Comparison of ENCODE assay signal across 16 cellular contexts in genomic region chr11:3042496-3043314, GRCh38. TPM values are rescaled to one million over a fixed set of nuclear protein-coding genes. Genes with fewer than 3 reads are reported as not detected.
DNase-seq lines count a peak whose midpoint lies in the region; ATAC-seq and TF ChIP-seq lines count a peak whose summit lies in the region.
"Had no signal": no experiment of that assay in that cellular context is flagged by ENCODE, and none has a peak within 500 bp of the region (broad histone marks: within the 10 kb centered on the region; RNA-seq: fewer than 3 reads in every experiment).

No MANE protein-coding gene starts in this region.

- WGBS in heart left ventricle, 4 donors: 68 to 69% (median 68%) methylated on average over 9 to 11 of the region's 11 CpGs

- H3K4me1 ChIP-seq in BLaER1 (peaks cover 17% of the 10 kb centered on the region), heart left ventricle (peaks cover 0 to 32% (median 26%) of the 10 kb centered on the region in 12 donors)

- DNase-seq in WTC11 (ENCODE audit: low spot score) (no peak), heart left ventricle (peak in 1 of 5 donors; percentile 36), sciatic nerve (ENCODE audit: low spot score) (no peak), HUDEP-2 (lab: John Stamatoyannopoulos, UW; ENCODE audit: unreplicated experiment in 76 of 76) (no peak), EL (no peak), HT-29 (ENCODE audit: low spot score) (no peak)
- DNase-seq: activated CD4-positive, alpha-beta T cell treated with anti-CD3 and anti-CD28 coated beads, Interleukin-2, amount 50 U/mL, for 4 hours; activated naive CD4-positive, alpha-beta T cell treated with anti-CD3 and anti-CD28 coated beads, Interleukin-2, amount 50 U/mL, for 16 hours; DMS79; effector CD8-positive, alpha-beta T cell; Karpas-422; NCI-H2081 treated with DMSO at 0.1 percent for 48 hours; T-helper 1 cell had no signal

- POLR2A ChIA-PET in WTC11 (lab: Charles Lee): interaction anchor here (1.2 kb wide), 1 partner anchor 20 kb away, joined by 3 read pairs; no protein-coding TSS in a partner anchor

- H3K9ac ChIP-seq in BLaER1: no peak overlapping the region

- ATAC-seq in WTC11 (no peak), heart left ventricle (peak; percentile 35 to 50 (median 42)), sciatic nerve (peak; percentile 67), GM21786 (IDR thresholded peaks at IDR 0.05; ENCODE audit: unreplicated experiment) (no peak)

- H3K27me3 Mint-ChIP-seq in WTC11 (ENCODE audit: low read depth): no peaks in the 10 kb centered on the region
- H3K27me3 Mint-ChIP-seq: progenitor cell of endocrine pancreas had no signal

- H3K36me3 Mint-ChIP-seq in WTC11: peaks cover 32% of the 10 kb centered on the region

- H3K4me2 ChIP-seq in BLaER1: no peak overlapping the region

- H3K4me3 ChIP-seq in BLaER1 (no peak overlapping the region), heart left ventricle (no peak overlapping the region)

- no peaks in the 10 kb centered on the region for H3K9me3 ChIP-seq in BLaER1
- H3K9me3 ChIP-seq in heart left ventricle: no peaks in the 10 kb centered on the region

- H3K27me3 ChIP-seq in BLaER1: no peaks in the 10 kb centered on the region
- H3K27me3 ChIP-seq in heart left ventricle: no peaks in the 10 kb centered on the region

- H3K27ac ChIP-seq in BLaER1 (0 out of 2 replicates have a peak overlapping the region, but pooled peaks have one; percentile 38), heart left ventricle (peak overlapping the region in 11 of 12 donors; percentile 39 to 81 (median 65))

- no peaks in the 10 kb centered on the region for H3K4me1 Mint-ChIP-seq in WTC11

- H3K27ac Mint-ChIP-seq in WTC11: peak overlapping the region; percentile 78; the same call in 1 of the 2 replicates

- CTCF ChIA-PET in WTC11 (lab: Charles Lee): no interaction called here

- peaks cover 96% of the 10 kb centered on the region for H3K36me3 ChIP-seq in BLaER1
- H3K36me3 ChIP-seq in heart left ventricle: peaks cover 0 to 84% (median 44%) of the 10 kb centered on the region in 9 donors

- no peak for TF ChIP-seq POLR2A in heart left ventricle (IDR thresholded peaks at IDR 0.05)

- TF ChIP-seq CTCF in WTC11 (IDR thresholded peaks at IDR 0.05): no peak
- no peak for TF ChIP-seq CTCF in heart left ventricle (IDR thresholded peaks at IDR 0.05)

- H3K4me3 Mint-ChIP-seq in WTC11: no peak overlapping the region

- no peaks in the 10 kb centered on the region for H3K9me3 Mint-ChIP-seq in WTC11

- intact Hi-C loops in heart left ventricle (cut with DNase I): loop anchor here in 1 of 10 donors (5.0 kb wide), 1 partner anchor 175 kb away; the partner anchor contains the start of gene MRGPRG
- intact Hi-C loops in sciatic nerve (cut with DNase I): no loop called here

- H4K20me1 ChIP-seq in BLaER1: peaks cover 97% of the 10 kb centered on the region

TF ChIP-seq in WTC11, 78 proteins besides CTCF, POLR2A, EP300 and RAD21 (continues in another document):
- TF ChIP-seq NFE2L1 (CRISPR knock-in tag; IDR thresholded peaks at IDR 0.05): no peak
- no peak for TF ChIP-seq ZNF121 (CRISPR knock-in tag; IDR thresholded peaks at IDR 0.05)
- TF ChIP-seq SMAD3 (CRISPR knock-in tag; IDR thresholded peaks at IDR 0.05; ENCODE audit: borderline replicate concordance): no peak
- TF ChIP-seq ZNF317 (CRISPR knock-in tag; IDR thresholded peaks at IDR 0.05; ENCODE audit: borderline replicate concordance, low read depth): no peak
- TF ChIP-seq MLX (CRISPR knock-in tag; IDR thresholded peaks at IDR 0.05): no peak
- no peak for TF ChIP-seq ZNF425 (CRISPR knock-in tag; conservative IDR thresholded peaks at IDR 0.05)
- no peak for TF ChIP-seq ZNF281 (CRISPR knock-in tag; IDR thresholded peaks at IDR 0.05)
- TF ChIP-seq JUN (CRISPR knock-in tag; IDR thresholded peaks at IDR 0.05): no peak
- no peak for TF ChIP-seq CDX4 (CRISPR knock-in tag; IDR thresholded peaks at IDR 0.05; ENCODE audit: borderline replicate concordance)
- TF ChIP-seq JAZF1 (CRISPR knock-in tag; IDR thresholded peaks at IDR 0.05): no peak
- TF ChIP-seq ELF4 (CRISPR knock-in tag; IDR thresholded peaks at IDR 0.05; ENCODE audit: low read depth): no peak
- TF ChIP-seq NR1H2 (CRISPR knock-in tag; IDR thresholded peaks at IDR 0.05): no peak
- no peak for TF ChIP-seq FOXJ3 (CRISPR knock-in tag; IDR thresholded peaks at IDR 0.05; ENCODE audit: borderline replicate concordance)
- no peak for TF ChIP-seq USF2 (CRISPR knock-in tag; IDR thresholded peaks at IDR 0.05)

RNA-seq across cellular contexts. Expression of gene CARS1, which starts 14.5 kb away (rescaled TPM):
- total RNA-seq in WTC11 (2021) (57.9 to 92.0 TPM (median 62.0 TPM) in 3 replicates), heart left ventricle (10 to 100 TPM; 10.2 to 29.3 (median 18.5) TPM), sciatic nerve (42.3 TPM)
- 10 to 100 TPM in 1 of 2 donors, 1 to 10 TPM in 1; 9.3 to 30.5 TPM for polyA plus RNA-seq in heart left ventricle
- 47.7 and 55.8 TPM in 2 replicates for total RNA-seq in HT-29 (2014; rRNA removed; shearing (Covaris generic))

RNA-seq across cellular contexts. Expression of gene NAP1L4, which starts 50.6 kb away (rescaled TPM):
- total RNA-seq in WTC11 (2021) (160 to 189 TPM (median 181 TPM) in 3 replicates), heart left ventricle (100 to 1,000 TPM; 125 to 216 (median 178) TPM), sciatic nerve (173 TPM)
- 100 to 1,000 TPM; 119 to 143 TPM for polyA plus RNA-seq in heart left ventricle
- total RNA-seq in HT-29 (2014; rRNA removed; shearing (Covaris generic)): 114 and 116 TPM in 2 replicates

Comparison
In these comparisons a context has a peak if more than half of its experiments do, and no peak if none do; other contexts are left out.
1. ATAC-seq: peak in heart left ventricle (4 of 4) and sciatic nerve (single experiment); none in WTC11 (single experiment) and GM21786 (single experiment).